In genomic region chr5:625516-625915, GRCh38 we compare ENCODE assay signal across 28 cellular contexts.
"Had no signal": no experiment of that assay in that cellular context is flagged by ENCODE, and none has a peak within 500 bp of the region (broad histone marks: within the 10 kb centered on the region; RNA-seq: fewer than 3 reads in every experiment).

No MANE protein-coding gene starts in this region.

- DNase-seq: activated CD4-positive, alpha-beta T cell treated with anti-CD3 and anti-CD28 coated beads for 4 hours; activated CD4-positive, alpha-beta T cell treated with anti-CD3 and anti-CD28 coated beads, Interleukin-2, amount 50 U/mL, for 48 hours; activated CD8-positive, alpha-beta memory T cell treated with anti-CD3 and anti-CD28 coated beads for 24 hours; activated effector memory CD4-positive, alpha-beta T cell treated with Interleukin-2 at 50 U/mL for 16 hours; activated naive CD4-positive, alpha-beta T cell treated with anti-CD3 and anti-CD28 coated beads for 36 hours; colonic mucosa; effector CD8-positive, alpha-beta T cell; esophagus squamous epithelium; foreskin melanocyte; islet precursor cell; left colon; stimulated activated CD4-positive, alpha-beta T cell treated with anti-CD3 and anti-CD28 coated beads, Interleukin-4, amount 100 ng/mL, for 4 hours; stimulated activated CD8-positive, alpha-beta memory T cell treated with anti-CD3 and anti-CD28 coated beads, Interleukin-4, amount 100 ng/mL, for 48 hours; stimulated activated naive CD8-positive, alpha-beta T cell treated with anti-CD3 and anti-CD28 coated beads, Interleukin-15, amount 100 ng/mL, for 72 hours; substantia nigra; SW 1271; T-helper 9 cell had no signal

- H3K27me3 ChIP-seq: colonic mucosa, esophagus squamous epithelium, neural progenitor cell, right lobe of liver, vagina had no signal

- H3K36me3 ChIP-seq: colonic mucosa, neural progenitor cell had no signal

- ATAC-seq: left colon; stimulated activated memory B cell treated with anti-CD40 and anti-IgM and Interleukin-4, amounts not matched to agents 10 μg/mL and 1 μg/mL and 100 μg/mL, for 72 hours; stimulated activated naive CD8-positive, alpha-beta T cell treated with anti-CD3 and anti-CD28 coated beads, Interleukin-15, amount 100 ng/mL, for 72 hours had no signal

- H3K9me3 Mint-ChIP-seq: activated naive CD4-positive, alpha-beta T cell treated with anti-CD3 and anti-CD28 coated beads for 36 hours; neural progenitor cell; stimulated activated memory B cell treated with anti-CD40 and anti-IgM and Interleukin-4, amounts not matched to agents 10 μg/mL and 1 μg/mL and 100 μg/mL, for 72 hours; stimulated activated naive CD8-positive, alpha-beta T cell treated with anti-CD3 and anti-CD28 coated beads, Interleukin-15, amount 100 ng/mL, for 72 hours; T-helper 1 cell treated with Interleukin-12 subunit alpha and Interleukin-12 subunit beta and Interleukin-4 antibody, amounts not matched to agents 30 μg/mL and 1 μg/mL, for 36 hours; type B pancreatic cell had no signal

- H3K4me1 Mint-ChIP-seq: stimulated activated memory B cell treated with anti-CD40 and anti-IgM and Interleukin-4, amounts not matched to agents 10 μg/mL and 1 μg/mL and 100 μg/mL, for 72 hours; stimulated activated naive CD8-positive, alpha-beta T cell treated with anti-CD3 and anti-CD28 coated beads, Interleukin-15, amount 100 ng/mL, for 72 hours had no signal

- H3K27ac ChIP-seq: colonic mucosa, epithelial cell of prostate, esophagus squamous epithelium, neural progenitor cell, right lobe of liver, skin epidermis, vagina, VCaP had no signal

- H3K27me3 Mint-ChIP-seq: progenitor cell of endocrine pancreas; stimulated activated memory B cell treated with anti-CD40 and anti-IgM and Interleukin-4, amounts not matched to agents 10 μg/mL and 1 μg/mL and 100 μg/mL, for 72 hours; stimulated activated naive CD8-positive, alpha-beta T cell treated with anti-CD3 and anti-CD28 coated beads, Interleukin-15, amount 100 ng/mL, for 72 hours; type B pancreatic cell had no signal

- H3K4me3 ChIP-seq: colonic mucosa, esophagus squamous epithelium, lung, neural progenitor cell, right lobe of liver, skin epidermis, vagina had no signal

- H3K27ac Mint-ChIP-seq: activated naive CD4-positive, alpha-beta T cell treated with anti-CD3 and anti-CD28 coated beads for 36 hours; progenitor cell of endocrine pancreas; stimulated activated memory B cell treated with anti-CD40 and anti-IgM and Interleukin-4, amounts not matched to agents 10 μg/mL and 1 μg/mL and 100 μg/mL, for 72 hours; stimulated activated naive CD8-positive, alpha-beta T cell treated with anti-CD3 and anti-CD28 coated beads, Interleukin-15, amount 100 ng/mL, for 72 hours; T-helper 1 cell treated with Interleukin-12 subunit alpha and Interleukin-12 subunit beta and Interleukin-4 antibody, amounts not matched to agents 30 μg/mL and 1 μg/mL, for 36 hours; type B pancreatic cell had no signal

- H3K4me3 Mint-ChIP-seq: activated naive CD4-positive, alpha-beta T cell treated with anti-CD3 and anti-CD28 coated beads for 36 hours; neural progenitor cell; stimulated activated memory B cell treated with anti-CD40 and anti-IgM and Interleukin-4, amounts not matched to agents 10 μg/mL and 1 μg/mL and 100 μg/mL, for 72 hours; stimulated activated naive CD8-positive, alpha-beta T cell treated with anti-CD3 and anti-CD28 coated beads, Interleukin-15, amount 100 ng/mL, for 72 hours; T-helper 1 cell treated with Interleukin-12 subunit alpha and Interleukin-12 subunit beta and Interleukin-4 antibody, amounts not matched to agents 30 μg/mL and 1 μg/mL, for 36 hours; type B pancreatic cell had no signal

- H3K4me1 ChIP-seq: colonic mucosa, esophagus squamous epithelium, neural progenitor cell, right lobe of liver, vagina had no signal

- H3K9me3 ChIP-seq: colonic mucosa, esophagus squamous epithelium, right lobe of liver, vagina had no signal
